In the genomic region with DNA sequence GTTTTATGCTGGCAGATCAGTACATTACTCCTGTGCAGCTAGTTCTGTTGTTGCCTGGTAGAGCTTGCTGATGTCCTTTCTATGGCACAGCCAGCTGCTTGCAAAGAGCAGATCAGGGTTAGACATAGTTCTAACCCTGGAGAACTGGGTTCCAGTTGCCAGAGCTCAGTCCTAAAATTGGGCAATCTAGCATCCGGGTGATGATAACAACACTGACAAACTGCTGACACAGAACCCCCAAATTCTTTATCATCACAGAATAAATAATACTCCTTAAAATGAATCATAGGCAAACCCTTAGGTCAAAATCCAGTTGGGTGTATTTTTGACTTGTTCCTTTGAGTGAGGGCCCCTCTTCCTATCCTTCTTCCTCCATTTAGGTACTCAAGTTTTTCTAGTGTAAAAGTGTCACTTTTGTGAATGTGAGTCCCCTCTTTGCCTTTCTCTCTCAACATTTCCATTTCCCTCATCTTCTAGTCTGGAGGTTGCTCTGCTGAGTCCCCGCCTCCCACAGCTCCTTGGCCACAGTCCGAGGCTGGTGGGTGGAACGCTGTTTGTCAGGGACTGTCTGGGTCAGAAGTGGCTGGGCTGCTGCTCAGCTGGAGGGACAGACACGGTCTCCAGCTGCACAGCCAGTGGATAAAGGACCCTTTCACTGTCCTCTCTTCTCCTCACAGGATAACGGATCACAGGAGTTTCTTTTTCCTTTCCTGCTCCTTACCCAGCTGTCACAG, we compare ENCODE assay signal across 9 cellular contexts.
A peak's percentile ranks its signal among the peaks of the same experiment; 100 is the strongest.
DNase-seq lines count a peak whose midpoint lies in the region; ATAC-seq and TF ChIP-seq lines count a peak whose summit lies in the region.
"Had no signal": no experiment of that assay in that cellular context is flagged by ENCODE, and none has a peak within 500 bp of the region (broad histone marks: within the 10 kb centered on the region; RNA-seq: fewer than 3 reads in every experiment).

No MANE protein-coding gene starts in this region.

- 14 to 18% (median 16%) methylated on average over 6 of the region's 6 CpGs for WGBS in psoas muscle, 3 donors

- H3K9me3 ChIP-seq in ascending aorta: no peaks in the 10 kb centered on the region
- no peaks in the 10 kb centered on the region for H3K9me3 ChIP-seq in left ventricle myocardium inferior (replicated peaks)
- no peaks in the 10 kb centered on the region for H3K9me3 ChIP-seq in psoas muscle

- H3K4me3 ChIP-seq in GM12864 (ENCODE audit: low read depth, low read length) (peak overlapping the region; percentile 30), ascending aorta (peak overlapping the region in 1 of 2 donors; percentile 49), left ventricle myocardium inferior (peak overlapping the region; percentile 56), psoas muscle (peak overlapping the region; percentile 30)

- TF ChIP-seq CTCF in GM12864 (IDR thresholded peaks at IDR 0.05; ENCODE audit: low read depth, low read length, missing control alignments) (no peak), ascending aorta (IDR thresholded peaks at IDR 0.05) (no peak), left ventricle myocardium inferior (IDR thresholded peaks at IDR 0.05; ENCODE audit: borderline replicate concordance) (no peak), psoas muscle (IDR thresholded peaks at IDR 0.05) (no peak), HFFc6 (IDR thresholded peaks at IDR 0.05) (no peak)

- intact Hi-C loops in ascending aorta (cut with DNase I): no loop called here
- intact Hi-C loops in left ventricle myocardium inferior (cut with micrococcal nuclease): no loop called here
- intact Hi-C loops in psoas muscle (cut with DNase I): no loop called here

- H3K36me3 ChIP-seq in ascending aorta (no peaks in the 10 kb centered on the region), left ventricle myocardium inferior (no peaks in the 10 kb centered on the region), psoas muscle (ENCODE audit: insufficient read depth in 1 of 2, low read depth in 1 of 2) (no peaks in the 10 kb centered on the region)

- peaks cover 14% of the 10 kb centered on the region for H3K4me1 Mint-ChIP-seq in activated T-cell treated with anti-CD3 and anti-CD28 coated beads, Interleukin-2, amount 50 U/mL, for 24 hours (ENCODE audit: low read depth)
- H3K4me1 Mint-ChIP-seq in activated naive CD8-positive, alpha-beta T cell treated with anti-CD3 and anti-CD28 coated beads, Interleukin-2, amount 50 U/mL, for 24 hours: peaks cover 38% of the 10 kb centered on the region
- H3K4me1 Mint-ChIP-seq in HFFc6 (ENCODE audit: low read depth): no peaks in the 10 kb centered on the region

- DNase-seq in GM12864 (ENCODE audit: low read depth) (no peak), ascending aorta (ENCODE audit: low spot score in 2 of 2) (peak; percentile 24 to 81), left ventricle myocardium inferior (peak; percentile 88), psoas muscle (peak; percentile 80 to 86), HFFc6 (no peak)
- DNase-seq in activated T-cell treated with anti-CD3 and anti-CD28 coated beads, Interleukin-2, amount 50 U/mL, for 24 hours: no peak
- DNase-seq in effector CD8-positive, alpha-beta T cell (lab: John Stamatoyannopoulos, UW): no peak
- DNase-seq in activated naive CD8-positive, alpha-beta T cell treated with anti-CD3 and anti-CD28 coated beads, Interleukin-2, amount 50 U/mL, for 24 hours: no peak

- no peaks in the 10 kb centered on the region for H3K27me3 ChIP-seq in ascending aorta
- no peaks in the 10 kb centered on the region for H3K27me3 ChIP-seq in left ventricle myocardium inferior (ENCODE audit: low read depth)
- H3K27me3 ChIP-seq in psoas muscle (ENCODE audit: insufficient read depth in 3 of 3, low read length in 2 of 3): peaks cover 0 to 2% (median 0%) of the 10 kb centered on the region in 3 donors

- H3K27ac Mint-ChIP-seq in activated T-cell treated with anti-CD3 and anti-CD28 coated beads, Interleukin-2, amount 50 U/mL, for 24 hours: no peak overlapping the region
- no peak overlapping the region for H3K27ac Mint-ChIP-seq in activated naive CD8-positive, alpha-beta T cell treated with anti-CD3 and anti-CD28 coated beads, Interleukin-2, amount 50 U/mL, for 24 hours
- no peak overlapping the region for H3K27ac Mint-ChIP-seq in HFFc6
- H3K27ac Mint-ChIP-seq: T-helper 1 cell treated with Interleukin-12 subunit alpha and Interleukin-12 subunit beta and Interleukin-4 antibody, amounts not matched to agents 30 μg/mL and 1 μg/mL, for 36 hours had no signal

- no peaks in the 10 kb centered on the region for H3K4me1 ChIP-seq in ascending aorta
- peaks cover 21% of the 10 kb centered on the region for H3K4me1 ChIP-seq in left ventricle myocardium inferior
- H3K4me1 ChIP-seq in psoas muscle: no peaks in the 10 kb centered on the region

- H3K4me3 Mint-ChIP-seq in activated T-cell treated with anti-CD3 and anti-CD28 coated beads, Interleukin-2, amount 50 U/mL, for 24 hours: no peak overlapping the region
- no peak overlapping the region for H3K4me3 Mint-ChIP-seq in activated naive CD8-positive, alpha-beta T cell treated with anti-CD3 and anti-CD28 coated beads, Interleukin-2, amount 50 U/mL, for 24 hours
- no peak overlapping the region for H3K4me3 Mint-ChIP-seq in HFFc6
- H3K4me3 Mint-ChIP-seq: T-helper 1 cell treated with Interleukin-12 subunit alpha and Interleukin-12 subunit beta and Interleukin-4 antibody, amounts not matched to agents 30 μg/mL and 1 μg/mL, for 36 hours had no signal

- H3K27ac ChIP-seq in ascending aorta (peak overlapping the region; percentile 61 to 75), left ventricle myocardium inferior (replicated peaks) (peak overlapping the region; percentile 88), psoas muscle (peak overlapping the region; percentile 28)

- no peaks in the 10 kb centered on the region for H3K9me3 Mint-ChIP-seq in activated T-cell treated with anti-CD3 and anti-CD28 coated beads, Interleukin-2, amount 50 U/mL, for 24 hours
- H3K9me3 Mint-ChIP-seq in activated naive CD8-positive, alpha-beta T cell treated with anti-CD3 and anti-CD28 coated beads, Interleukin-2, amount 50 U/mL, for 24 hours: no peaks in the 10 kb centered on the region
- peaks cover 26% of the 10 kb centered on the region for H3K9me3 Mint-ChIP-seq in HFFc6
- H3K9me3 Mint-ChIP-seq: T-helper 1 cell treated with Interleukin-12 subunit alpha and Interleukin-12 subunit beta and Interleukin-4 antibody, amounts not matched to agents 30 μg/mL and 1 μg/mL, for 36 hours had no signal

- H3K27me3 Mint-ChIP-seq in activated T-cell treated with anti-CD3 and anti-CD28 coated beads, Interleukin-2, amount 50 U/mL, for 24 hours: no peaks in the 10 kb centered on the region
- H3K27me3 Mint-ChIP-seq in activated naive CD8-positive, alpha-beta T cell treated with anti-CD3 and anti-CD28 coated beads, Interleukin-2, amount 50 U/mL, for 24 hours: no peaks in the 10 kb centered on the region
- no peaks in the 10 kb centered on the region for H3K27me3 Mint-ChIP-seq in HFFc6 (ENCODE audit: insufficient read depth)

- no peaks in the 10 kb centered on the region for H3K36me3 Mint-ChIP-seq in activated T-cell treated with anti-CD3 and anti-CD28 coated beads, Interleukin-2, amount 50 U/mL, for 24 hours (ENCODE audit: low read depth)
- H3K36me3 Mint-ChIP-seq in activated naive CD8-positive, alpha-beta T cell treated with anti-CD3 and anti-CD28 coated beads, Interleukin-2, amount 50 U/mL, for 24 hours (ENCODE audit: low read depth): peaks cover 1% of the 10 kb centered on the region
- no peaks in the 10 kb centered on the region for H3K36me3 Mint-ChIP-seq in HFFc6 (ENCODE audit: low read depth)

- ATAC-seq in psoas muscle: peak; percentile 39 to 81 (median 66)
- ATAC-seq in activated naive CD8-positive, alpha-beta T cell treated with anti-CD3 and anti-CD28 coated beads, Interleukin-2, amount 50 U/mL, for 24 hours: no peak

Comparison
In these comparisons a context has a peak if more than half of its experiments do, and no peak if none do; other contexts are left out.
1. DNase-seq: peak in ascending aorta (2 of 2), left ventricle myocardium inferior (single experiment) and psoas muscle (2 of 2); none in GM12864 (single experiment), activated T-cell treated with anti-CD3 and anti-CD28 coated beads, Interleukin-2, amount 50 U/mL, for 24 hours (single experiment), effector CD8-positive, alpha-beta T cell (single experiment), activated naive CD8-positive, alpha-beta T cell treated with anti-CD3 and anti-CD28 coated beads, Interleukin-2, amount 50 U/mL, for 24 hours (single experiment) and HFFc6 (single experiment).
2. H3K27ac ChIP-seq: peak in every context shown above with its lines; median percentile 88 in left ventricle myocardium inferior; 68 in ascending aorta; 28 in psoas muscle.